In the genomic region with DNA sequence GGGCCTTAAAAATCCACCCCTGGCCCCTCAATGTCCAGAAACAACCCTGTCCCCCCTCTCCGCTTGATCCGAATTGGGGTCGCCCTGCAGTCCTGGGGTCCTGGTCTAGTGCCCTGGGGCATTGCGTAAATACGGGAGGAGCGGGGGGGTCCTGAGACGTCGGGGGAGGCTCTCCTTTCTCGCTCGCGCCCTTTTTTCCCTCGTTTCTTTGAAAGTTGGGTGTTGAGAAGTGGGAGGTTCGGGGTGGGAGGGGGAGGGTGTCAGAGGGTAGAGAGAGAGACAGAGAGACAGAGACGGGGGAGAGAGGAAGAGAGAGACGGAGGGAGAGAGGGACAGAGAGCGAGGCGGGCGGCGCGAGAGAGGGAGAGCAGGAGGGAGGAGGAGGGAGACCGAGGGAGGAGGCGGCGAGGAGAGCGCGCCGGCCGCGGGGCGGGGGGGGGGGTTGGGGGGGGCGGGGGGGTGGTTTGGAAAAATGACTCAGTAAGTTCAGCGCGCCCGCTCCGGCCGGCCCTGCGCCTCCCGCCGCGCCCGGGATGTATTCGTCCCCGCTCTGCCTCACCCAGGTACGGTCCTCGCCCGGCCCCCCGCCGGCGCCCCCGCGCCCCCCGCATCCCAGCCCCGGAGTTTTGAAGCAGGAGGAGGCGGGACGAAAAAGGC, we compare ENCODE assay signal across 8 cellular contexts. TPM values are rescaled to one million over a fixed set of nuclear protein-coding genes. Genes with fewer than 3 reads are reported as not detected.
DNase-seq lines count a peak whose midpoint lies in the region; ATAC-seq, FAIRE-seq and TF ChIP-seq lines count a peak whose summit lies in the region.

A gene (plus strand): TSS at position 480 of the 657 bp plus-strand sequence. CDS start 54 bp downstream, at position 534.

- peak within 1 kb of the TSS; percentile 84 for H3K27ac ChIP-seq in parathyroid adenoma

- peaks cover 8% of the 10 kb centered on the region for H3K9me3 Mint-ChIP-seq in glutamatergic neuron (ENCODE audit: unreplicated experiment)

- no peak for FAIRE-seq in H54 (lab: Jason Lieb, UNC)

- peak within 1 kb of the TSS; percentile 82 for H3K4me3 ChIP-seq in parathyroid adenoma (ENCODE audit: low read depth, low read length)

- no peaks in the 10 kb centered on the region for H3K9me3 ChIP-seq in parathyroid adenoma (ENCODE audit: control insufficient read depth, low read length)

- peak within 1 kb of the TSS; percentile 67 for H2AFZ ChIP-seq in parathyroid adenoma

- no peaks in the 10 kb centered on the region for H3K36me3 ChIP-seq in parathyroid adenoma (ENCODE audit: control insufficient read depth, insufficient read depth, low read length)

- TF ChIP-seq CTCF in parathyroid adenoma (IDR thresholded peaks at IDR 0.05) (no peak), glutamatergic neuron (IDR thresholded peaks at IDR 0.05; ENCODE audit: partially characterized antibody, unreplicated experiment) (no peak)

- H3K27me3 ChIP-seq in parathyroid adenoma (ENCODE audit: control insufficient read depth, insufficient read depth, low read length) = no peaks in the 10 kb centered on the region

- H3K4me1 ChIP-seq in parathyroid adenoma = peaks cover 42% of the 10 kb centered on the region

- intact Hi-C loops in left cardiac atrium (cut with DNase I) = loop anchor here (5.0 kb wide), 2 partner anchors 36 to 41 kb away; no protein-coding TSS in a partner anchor

- H3K36me3 Mint-ChIP-seq in glutamatergic neuron (ENCODE audit: unreplicated experiment) = no peaks in the 10 kb centered on the region

- H3K9ac ChIP-seq in parathyroid adenoma = peak within 1 kb of the TSS; percentile 70

- DNase-seq in AML-193 (lab: John Stamatoyannopoulos, UW) = peak; percentile 83 to 87
- DNase-seq in H54 (ENCODE audit: insufficient read length, low spot score) = peak; percentile 84
- DNase-seq in RPMI7951 (ENCODE audit: low read depth) = peak; percentile 89
- peak; percentile 88 for DNase-seq in amniotic epithelial cell (ENCODE audit: low read depth)
- peak; percentile 83 for DNase-seq in left cardiac atrium
- DNase-seq in retina = no peak
- no peak for DNase-seq in glutamatergic neuron

- H3K4me3 Mint-ChIP-seq in glutamatergic neuron (ENCODE audit: unreplicated experiment) = no peak within 1 kb of the TSS

- H3K27me3 Mint-ChIP-seq in glutamatergic neuron (ENCODE audit: unreplicated experiment) = peaks cover 52% of the 10 kb centered on the region

- H3K4me2 ChIP-seq in parathyroid adenoma (ENCODE audit: low read length) = peak within 1 kb of the TSS; percentile 99

- peak; percentile 24; the same call in 1 of the 2 replicates for TF ChIP-seq POLR2A in H54 (IDR thresholded peaks at IDR 0.05; ENCODE audit: low read depth, low read length)

- ATAC-seq in left cardiac atrium = peak; percentile 68 to 69

- peaks cover 25% of the 10 kb centered on the region for H3K79me2 ChIP-seq in parathyroid adenoma

- no peak within 1 kb of the TSS for H3K27ac Mint-ChIP-seq in glutamatergic neuron (ENCODE audit: unreplicated experiment)

- peaks cover 2% of the 10 kb centered on the region for H3K4me1 Mint-ChIP-seq in glutamatergic neuron (ENCODE audit: low read depth, unreplicated experiment)

RNA-seq across cellular contexts. Expression of the gene that starts here (rescaled TPM):
- total RNA-seq in RPMI7951 (2014; rRNA removed; shearing (Covaris generic)) = 20.9 and 21.2 TPM in 2 replicates
- total RNA-seq in left cardiac atrium (100 to 1,000 TPM; 144 to 173 TPM), glutamatergic neuron (ENCODE audit: unreplicated experiment) (2.0 TPM)

Comparison
In these comparisons a context has a peak if more than half of its experiments do, and no peak if none do; other contexts are left out.
1. DNase-seq: peak in AML-193 (2 of 2), H54 (single experiment), RPMI7951 (single experiment), amniotic epithelial cell (single experiment) and left cardiac atrium (single experiment); none in retina (single experiment) and glutamatergic neuron (single experiment).